ENCODE assay signal across 1 cellular context in genomic region chrX:80511969-80512760, GRCh38.
TF ChIP-seq lines count a peak whose summit lies in the region.

No MANE protein-coding gene starts in this region.

TF ChIP-seq in K562, 482 proteins besides CTCF, POLR2A, EP300 and RAD21 (continued from another document and continues in another):
- TF ChIP-seq, protein P1, sequence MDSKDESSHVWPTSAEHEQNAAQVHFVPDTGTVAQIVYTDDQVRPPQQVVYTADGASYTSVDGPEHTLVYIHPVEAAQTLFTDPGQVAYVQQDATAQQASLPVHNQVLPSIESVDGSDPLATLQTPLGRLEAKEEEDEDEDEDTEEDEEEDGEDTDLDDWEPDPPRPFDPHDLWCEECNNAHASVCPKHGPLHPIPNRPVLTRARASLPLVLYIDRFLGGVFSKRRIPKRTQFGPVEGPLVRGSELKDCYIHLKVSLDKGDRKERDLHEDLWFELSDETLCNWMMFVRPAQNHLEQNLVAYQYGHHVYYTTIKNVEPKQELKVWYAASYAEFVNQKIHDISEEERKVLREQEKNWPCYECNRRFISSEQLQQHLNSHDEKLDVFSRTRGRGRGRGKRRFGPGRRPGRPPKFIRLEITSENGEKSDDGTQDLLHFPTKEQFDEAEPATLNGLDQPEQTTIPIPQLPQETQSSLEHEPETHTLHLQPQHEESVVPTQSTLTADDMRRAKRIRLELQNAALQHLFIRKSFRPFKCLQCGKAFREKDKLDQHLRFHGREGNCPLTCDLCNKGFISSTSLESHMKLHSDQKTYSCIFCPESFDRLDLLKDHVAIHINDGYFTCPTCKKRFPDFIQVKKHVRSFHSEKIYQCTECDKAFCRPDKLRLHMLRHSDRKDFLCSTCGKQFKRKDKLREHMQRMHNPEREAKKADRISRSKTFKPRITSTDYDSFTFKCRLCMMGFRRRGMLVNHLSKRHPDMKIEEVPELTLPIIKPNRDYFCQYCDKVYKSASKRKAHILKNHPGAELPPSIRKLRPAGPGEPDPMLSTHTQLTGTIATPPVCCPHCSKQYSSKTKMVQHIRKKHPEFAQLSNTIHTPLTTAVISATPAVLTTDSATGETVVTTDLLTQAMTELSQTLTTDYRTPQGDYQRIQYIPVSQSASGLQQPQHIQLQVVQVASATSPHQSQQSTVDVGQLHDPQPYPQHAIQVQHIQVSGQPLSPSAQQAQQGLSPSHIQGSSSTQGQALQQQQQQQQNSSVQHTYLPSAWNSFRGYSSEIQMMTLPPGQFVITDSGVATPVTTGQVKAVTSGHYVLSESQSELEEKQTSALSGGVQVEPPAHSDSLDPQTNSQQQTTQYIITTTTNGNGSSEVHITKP (IDR thresholded peaks at IDR 0.05; ENCODE audit: partially characterized antibody): peak; percentile 47
- no peak for TF ChIP-seq ZBTB7A (IDR thresholded peaks at IDR 0.05; ENCODE audit: borderline replicate concordance, control insufficient read depth, low read depth, low read length)
- TF ChIP-seq, protein P2, sequence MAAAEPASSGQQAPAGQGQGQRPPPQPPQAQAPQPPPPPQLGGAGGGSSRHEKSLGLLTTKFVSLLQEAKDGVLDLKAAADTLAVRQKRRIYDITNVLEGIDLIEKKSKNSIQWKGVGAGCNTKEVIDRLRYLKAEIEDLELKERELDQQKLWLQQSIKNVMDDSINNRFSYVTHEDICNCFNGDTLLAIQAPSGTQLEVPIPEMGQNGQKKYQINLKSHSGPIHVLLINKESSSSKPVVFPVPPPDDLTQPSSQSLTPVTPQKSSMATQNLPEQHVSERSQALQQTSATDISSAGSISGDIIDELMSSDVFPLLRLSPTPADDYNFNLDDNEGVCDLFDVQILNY (CRISPR knock-in tag; IDR thresholded peaks at IDR 0.05): no peak
- TF ChIP-seq SIN3A (IDR thresholded peaks at IDR 0.05; ENCODE audit: borderline replicate concordance in 2 of 2, control insufficient read depth in 1 of 2, low read depth in 2 of 2, low read length in 2 of 2): no peak
- TF ChIP-seq, protein P3, sequence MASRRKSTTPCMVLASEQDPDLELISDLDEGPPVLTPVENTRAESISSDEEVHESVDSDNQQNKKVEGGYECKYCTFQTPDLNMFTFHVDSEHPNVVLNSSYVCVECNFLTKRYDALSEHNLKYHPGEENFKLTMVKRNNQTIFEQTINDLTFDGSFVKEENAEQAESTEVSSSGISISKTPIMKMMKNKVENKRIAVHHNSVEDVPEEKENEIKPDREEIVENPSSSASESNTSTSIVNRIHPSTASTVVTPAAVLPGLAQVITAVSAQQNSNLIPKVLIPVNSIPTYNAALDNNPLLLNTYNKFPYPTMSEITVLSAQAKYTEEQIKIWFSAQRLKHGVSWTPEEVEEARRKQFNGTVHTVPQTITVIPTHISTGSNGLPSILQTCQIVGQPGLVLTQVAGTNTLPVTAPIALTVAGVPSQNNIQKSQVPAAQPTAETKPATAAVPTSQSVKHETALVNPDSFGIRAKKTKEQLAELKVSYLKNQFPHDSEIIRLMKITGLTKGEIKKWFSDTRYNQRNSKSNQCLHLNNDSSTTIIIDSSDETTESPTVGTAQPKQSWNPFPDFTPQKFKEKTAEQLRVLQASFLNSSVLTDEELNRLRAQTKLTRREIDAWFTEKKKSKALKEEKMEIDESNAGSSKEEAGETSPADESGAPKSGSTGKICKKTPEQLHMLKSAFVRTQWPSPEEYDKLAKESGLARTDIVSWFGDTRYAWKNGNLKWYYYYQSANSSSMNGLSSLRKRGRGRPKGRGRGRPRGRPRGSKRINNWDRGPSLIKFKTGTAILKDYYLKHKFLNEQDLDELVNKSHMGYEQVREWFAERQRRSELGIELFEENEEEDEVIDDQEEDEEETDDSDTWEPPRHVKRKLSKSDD (conservative IDR thresholded peaks at IDR 0.05; ENCODE audit: low read length): no peak
- no peak for TF ChIP-seq ZNF551 (CRISPR knock-in tag; IDR thresholded peaks at IDR 0.05)
- peak; percentile 89 for TF ChIP-seq STAT5A (IDR thresholded peaks at IDR 0.05; ENCODE audit: borderline replicate concordance, low read length)
- TF ChIP-seq, protein P4, sequence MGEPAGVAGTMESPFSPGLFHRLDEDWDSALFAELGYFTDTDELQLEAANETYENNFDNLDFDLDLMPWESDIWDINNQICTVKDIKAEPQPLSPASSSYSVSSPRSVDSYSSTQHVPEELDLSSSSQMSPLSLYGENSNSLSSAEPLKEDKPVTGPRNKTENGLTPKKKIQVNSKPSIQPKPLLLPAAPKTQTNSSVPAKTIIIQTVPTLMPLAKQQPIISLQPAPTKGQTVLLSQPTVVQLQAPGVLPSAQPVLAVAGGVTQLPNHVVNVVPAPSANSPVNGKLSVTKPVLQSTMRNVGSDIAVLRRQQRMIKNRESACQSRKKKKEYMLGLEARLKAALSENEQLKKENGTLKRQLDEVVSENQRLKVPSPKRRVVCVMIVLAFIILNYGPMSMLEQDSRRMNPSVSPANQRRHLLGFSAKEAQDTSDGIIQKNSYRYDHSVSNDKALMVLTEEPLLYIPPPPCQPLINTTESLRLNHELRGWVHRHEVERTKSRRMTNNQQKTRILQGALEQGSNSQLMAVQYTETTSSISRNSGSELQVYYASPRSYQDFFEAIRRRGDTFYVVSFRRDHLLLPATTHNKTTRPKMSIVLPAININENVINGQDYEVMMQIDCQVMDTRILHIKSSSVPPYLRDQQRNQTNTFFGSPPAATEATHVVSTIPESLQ (CRISPR knock-in tag; IDR thresholded peaks at IDR 0.05): no peak
- TF ChIP-seq KLF1 (tag; IDR thresholded peaks at IDR 0.05): no peak
- TF ChIP-seq MEF2D (tag; conservative IDR thresholded peaks at IDR 0.05; ENCODE audit: low read depth): peak; percentile 80; the same call in 1 of the 2 replicates
- peak in 1 of 2 experiments; percentile 53; a peak in 1 of 4 replicates for TF ChIP-seq MNT (conservative IDR thresholded peaks at IDR 0.05)
- no peak for TF ChIP-seq TCF7L2 (IDR thresholded peaks at IDR 0.05; ENCODE audit: low read depth, low read length)
- no peak for TF ChIP-seq HIVEP1 (CRISPR knock-in tag; IDR thresholded peaks at IDR 0.05)
- TF ChIP-seq, protein P5, sequence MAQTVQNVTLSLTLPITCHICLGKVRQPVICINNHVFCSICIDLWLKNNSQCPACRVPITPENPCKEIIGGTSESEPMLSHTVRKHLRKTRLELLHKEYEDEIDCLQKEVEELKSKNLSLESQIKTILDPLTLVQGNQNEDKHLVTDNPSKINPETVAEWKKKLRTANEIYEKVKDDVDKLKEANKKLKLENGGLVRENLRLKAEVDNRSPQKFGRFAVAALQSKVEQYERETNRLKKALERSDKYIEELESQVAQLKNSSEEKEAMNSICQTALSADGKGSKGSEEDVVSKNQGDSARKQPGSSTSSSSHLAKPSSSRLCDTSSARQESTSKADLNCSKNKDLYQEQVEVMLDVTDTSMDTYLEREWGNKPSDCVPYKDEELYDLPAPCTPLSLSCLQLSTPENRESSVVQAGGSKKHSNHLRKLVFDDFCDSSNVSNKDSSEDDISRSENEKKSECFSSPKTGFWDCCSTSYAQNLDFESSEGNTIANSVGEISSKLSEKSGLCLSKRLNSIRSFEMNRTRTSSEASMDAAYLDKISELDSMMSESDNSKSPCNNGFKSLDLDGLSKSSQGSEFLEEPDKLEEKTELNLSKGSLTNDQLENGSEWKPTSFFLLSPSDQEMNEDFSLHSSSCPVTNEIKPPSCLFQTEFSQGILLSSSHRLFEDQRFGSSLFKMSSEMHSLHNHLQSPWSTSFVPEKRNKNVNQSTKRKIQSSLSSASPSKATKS (CRISPR knock-in tag; IDR thresholded peaks at IDR 0.05): no peak
- TF ChIP-seq SRF (CRISPR knock-in tag; IDR thresholded peaks at IDR 0.05): no peak
- peak in 1 of 2 experiments; percentile 74; a peak in 2 of 4 replicates for TF ChIP-seq ZNF318 (IDR thresholded peaks at IDR 0.05; ENCODE audit: borderline replicate concordance in 1 of 2, low read depth in 1 of 2)
- TF ChIP-seq SMARCE1 (IDR thresholded peaks at IDR 0.05): peak; percentile 89
- no peak for TF ChIP-seq TSC22D4 (tag; IDR thresholded peaks at IDR 0.05)
- TF ChIP-seq ZNF280A (IDR thresholded peaks at IDR 0.05; ENCODE audit: low read depth, partially characterized antibody): no peak
- TF ChIP-seq CCAR2 (IDR thresholded peaks at IDR 0.05; ENCODE audit: low read depth, low read length): no peak
- no peak for TF ChIP-seq ZFX (CRISPR knock-in tag; IDR thresholded peaks at IDR 0.05)
- TF ChIP-seq SETDB1 (IDR thresholded peaks at IDR 0.05; ENCODE audit: low read length): no peak
- no peak for TF ChIP-seq MIER1 (IDR thresholded peaks at IDR 0.05; ENCODE audit: low read depth)
- peak; percentile 59; the same call in 1 of the 2 replicates for TF ChIP-seq MEF2A (IDR thresholded peaks at IDR 0.05; ENCODE audit: control insufficient read depth, low read depth, low read length)
- TF ChIP-seq, protein P6, sequence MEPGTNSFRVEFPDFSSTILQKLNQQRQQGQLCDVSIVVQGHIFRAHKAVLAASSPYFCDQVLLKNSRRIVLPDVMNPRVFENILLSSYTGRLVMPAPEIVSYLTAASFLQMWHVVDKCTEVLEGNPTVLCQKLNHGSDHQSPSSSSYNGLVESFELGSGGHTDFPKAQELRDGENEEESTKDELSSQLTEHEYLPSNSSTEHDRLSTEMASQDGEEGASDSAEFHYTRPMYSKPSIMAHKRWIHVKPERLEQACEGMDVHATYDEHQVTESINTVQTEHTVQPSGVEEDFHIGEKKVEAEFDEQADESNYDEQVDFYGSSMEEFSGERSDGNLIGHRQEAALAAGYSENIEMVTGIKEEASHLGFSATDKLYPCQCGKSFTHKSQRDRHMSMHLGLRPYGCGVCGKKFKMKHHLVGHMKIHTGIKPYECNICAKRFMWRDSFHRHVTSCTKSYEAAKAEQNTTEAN (CRISPR knock-in tag; IDR thresholded peaks at IDR 0.05): no peak
- TF ChIP-seq SMARCB1 (IDR thresholded peaks at IDR 0.05; ENCODE audit: insufficient read length, low read depth): no peak
- TF ChIP-seq POLR2G (IDR thresholded peaks at IDR 0.05; ENCODE audit: low read depth, low read length): no peak
- no peak for TF ChIP-seq ZSCAN29 (IDR thresholded peaks at IDR 0.05)
- TF ChIP-seq ZNF224 (CRISPR knock-in tag; IDR thresholded peaks at IDR 0.05): no peak
- 0 out of 2 replicates have a peak, but pooled peaks have one; percentile 29 for TF ChIP-seq NFRKB (IDR thresholded peaks at IDR 0.05; ENCODE audit: low read depth)
- TF ChIP-seq E2F3 (CRISPR knock-in tag; IDR thresholded peaks at IDR 0.05): no peak
